Comparison of ENCODE assay signal across 17 cellular contexts in genomic region chr2:53991948-53992347, GRCh38. TPM values are rescaled to one million over a fixed set of nuclear protein-coding genes. Genes with fewer than 3 reads are reported as not detected.
DNase-seq lines count a peak whose midpoint lies in the region; ATAC-seq and TF ChIP-seq lines count a peak whose summit lies in the region.
"Had no signal": no experiment of that assay in that cellular context is flagged by ENCODE, and none has a peak within 500 bp of the region (broad histone marks: within the 10 kb centered on the region; RNA-seq: fewer than 3 reads in every experiment).

No MANE protein-coding gene starts in this region.

- H3K9me2 ChIP-seq in hepatocyte (replicated peaks; ENCODE audit: insufficient read depth), result no peaks in the 10 kb centered on the region

- TF ChIP-seq CTCF in natural killer cell (IDR thresholded peaks at IDR 0.05) (no peak), hepatocyte (IDR thresholded peaks at IDR 0.05; ENCODE audit: poor library complexity) (no peak)

- no peak for DNase-seq in activated CD4-positive, alpha-beta T cell treated with anti-CD3 and anti-CD28 coated beads for 36 hours
- no peak for DNase-seq in activated CD4-positive, alpha-beta T cell treated with anti-CD3 and anti-CD28 coated beads for 48 hours
- no peak for DNase-seq in CD4-positive, CD25-positive, alpha-beta regulatory T cell
- DNase-seq in activated T-helper 1 cell treated with anti-CD3 and anti-CD28 coated beads, Interleukin-12 subunit alpha, Interleukin-12 subunit beta, Interleukin-2, Interleukin-4 antibody, amounts not matched to agents 30 ng/mL and 10 ng/mL and 1 ng/mL, durations not matched to agents 14 hours and 24 hours and 36 hours (ENCODE audit: low spot score), result no peak
- DNase-seq in natural killer cell (no peak), hepatocyte (ENCODE audit: low spot score) (no peak), NCI-H2081 (lab: John Stamatoyannopoulos, UW) (no peak)
- DNase-seq in activated CD4-positive, CD25-positive, alpha-beta regulatory T cell (lab: John Stamatoyannopoulos, UW), result no peak
- DNase-seq: 8988T, BE2C, DMS79, NCI-H1417 treated with DMSO at 0.1 percent for 48 hours, NCI-H187 treated with DMSO at 0.1 percent for 48 hours, NCI-H226, NCI-H524, NCI-H82, SHP77 had no signal

- H3K9me3 Mint-ChIP-seq in activated CD4-positive, alpha-beta T cell treated with anti-CD3 and anti-CD28 coated beads for 36 hours (ENCODE audit: low read depth), result no peaks in the 10 kb centered on the region
- no peaks in the 10 kb centered on the region for H3K9me3 Mint-ChIP-seq in CD4-positive, CD25-positive, alpha-beta regulatory T cell
- peaks cover 5% of the 10 kb centered on the region for H3K9me3 Mint-ChIP-seq in activated T-helper 1 cell treated with anti-CD3 and anti-CD28 coated beads, Interleukin-12 subunit alpha, Interleukin-12 subunit beta, Interleukin-2, Interleukin-4 antibody, amounts not matched to agents 30 ng/mL and 10 ng/mL and 1 ng/mL, durations not matched to agents 14 hours and 24 hours and 36 hours
- no peaks in the 10 kb centered on the region for H3K9me3 Mint-ChIP-seq in natural killer cell

- CTCF ChIA-PET in activated CD4-positive, alpha-beta T cell treated with anti-CD3 and anti-CD28 coated beads for 36 hours (lab: Charles Lee), result no interaction called here

- peak overlapping the region; percentile 20 for H3K27ac Mint-ChIP-seq in activated CD4-positive, alpha-beta T cell treated with anti-CD3 and anti-CD28 coated beads for 36 hours
- H3K27ac Mint-ChIP-seq in CD4-positive, CD25-positive, alpha-beta regulatory T cell, result peak overlapping the region in 2 of 3 donors; percentile 86 to 97
- H3K27ac Mint-ChIP-seq in activated T-helper 1 cell treated with anti-CD3 and anti-CD28 coated beads, Interleukin-12 subunit alpha, Interleukin-12 subunit beta, Interleukin-2, Interleukin-4 antibody, amounts not matched to agents 30 ng/mL and 10 ng/mL and 1 ng/mL, durations not matched to agents 14 hours and 24 hours and 36 hours, result peak overlapping the region; percentile 67
- H3K27ac Mint-ChIP-seq in natural killer cell, result peak overlapping the region in 1 of 2 donors; percentile 96

- no peak overlapping the region for H3K4me3 Mint-ChIP-seq in activated CD4-positive, alpha-beta T cell treated with anti-CD3 and anti-CD28 coated beads for 36 hours
- H3K4me3 Mint-ChIP-seq in CD4-positive, CD25-positive, alpha-beta regulatory T cell, result peak overlapping the region in 2 of 4 donors; percentile 30 to 36
- H3K4me3 Mint-ChIP-seq in activated T-helper 1 cell treated with anti-CD3 and anti-CD28 coated beads, Interleukin-12 subunit alpha, Interleukin-12 subunit beta, Interleukin-2, Interleukin-4 antibody, amounts not matched to agents 30 ng/mL and 10 ng/mL and 1 ng/mL, durations not matched to agents 14 hours and 24 hours and 36 hours, result no peak overlapping the region
- peak overlapping the region; percentile 86 for H3K4me3 Mint-ChIP-seq in natural killer cell

- H3K4me2 ChIP-seq in hepatocyte, result no peak overlapping the region

- H4K20me1 ChIP-seq in hepatocyte (ENCODE audit: insufficient read depth, poor library complexity, severe bottlenecking), result peaks cover 4% of the 10 kb centered on the region

- H3K4me3 ChIP-seq in CD4-positive, CD25-positive, alpha-beta regulatory T cell (ENCODE audit: low read depth, low read length), result no peak overlapping the region
- H3K4me3 ChIP-seq in hepatocyte, result no peak overlapping the region

- peaks cover 34% of the 10 kb centered on the region for H3K4me1 Mint-ChIP-seq in activated CD4-positive, alpha-beta T cell treated with anti-CD3 and anti-CD28 coated beads for 36 hours
- H3K4me1 Mint-ChIP-seq in CD4-positive, CD25-positive, alpha-beta regulatory T cell, result peaks cover 7 to 53% (median 35%) of the 10 kb centered on the region in 4 donors
- peaks cover 24% of the 10 kb centered on the region for H3K4me1 Mint-ChIP-seq in activated T-helper 1 cell treated with anti-CD3 and anti-CD28 coated beads, Interleukin-12 subunit alpha, Interleukin-12 subunit beta, Interleukin-2, Interleukin-4 antibody, amounts not matched to agents 30 ng/mL and 10 ng/mL and 1 ng/mL, durations not matched to agents 14 hours and 24 hours and 36 hours (ENCODE audit: low read depth)
- H3K4me1 Mint-ChIP-seq in natural killer cell, result peaks cover 36 to 42% of the 10 kb centered on the region in 2 donors

- H3K79me2 ChIP-seq in hepatocyte, result peaks cover 4% of the 10 kb centered on the region

- H3K36me3 Mint-ChIP-seq in activated CD4-positive, alpha-beta T cell treated with anti-CD3 and anti-CD28 coated beads for 36 hours (ENCODE audit: low read depth), result no peaks in the 10 kb centered on the region
- no peaks in the 10 kb centered on the region for H3K36me3 Mint-ChIP-seq in CD4-positive, CD25-positive, alpha-beta regulatory T cell
- peaks cover 5% of the 10 kb centered on the region for H3K36me3 Mint-ChIP-seq in activated T-helper 1 cell treated with anti-CD3 and anti-CD28 coated beads, Interleukin-12 subunit alpha, Interleukin-12 subunit beta, Interleukin-2, Interleukin-4 antibody, amounts not matched to agents 30 ng/mL and 10 ng/mL and 1 ng/mL, durations not matched to agents 14 hours and 24 hours and 36 hours (ENCODE audit: low read depth)
- no peaks in the 10 kb centered on the region for H3K36me3 Mint-ChIP-seq in natural killer cell

- H3K27ac ChIP-seq in CD4-positive, CD25-positive, alpha-beta regulatory T cell (ENCODE audit: insufficient read depth, low read length, poor library complexity, severe bottlenecking), result no peak overlapping the region
- H3K27ac ChIP-seq in hepatocyte, result no peak overlapping the region

- no peaks in the 10 kb centered on the region for H3K27me3 Mint-ChIP-seq in activated CD4-positive, alpha-beta T cell treated with anti-CD3 and anti-CD28 coated beads for 36 hours
- no peaks in the 10 kb centered on the region for H3K27me3 Mint-ChIP-seq in CD4-positive, CD25-positive, alpha-beta regulatory T cell
- no peaks in the 10 kb centered on the region for H3K27me3 Mint-ChIP-seq in activated T-helper 1 cell treated with anti-CD3 and anti-CD28 coated beads, Interleukin-12 subunit alpha, Interleukin-12 subunit beta, Interleukin-2, Interleukin-4 antibody, amounts not matched to agents 30 ng/mL and 10 ng/mL and 1 ng/mL, durations not matched to agents 14 hours and 24 hours and 36 hours (ENCODE audit: insufficient read depth)
- no peaks in the 10 kb centered on the region for H3K27me3 Mint-ChIP-seq in natural killer cell (ENCODE audit: low read depth in 2 of 2)

- POLR2A ChIA-PET in activated CD4-positive, alpha-beta T cell treated with anti-CD3 and anti-CD28 coated beads for 36 hours (lab: Charles Lee), result no interaction called here

- no peak overlapping the region for H2AFZ ChIP-seq in hepatocyte

- peaks cover 31% of the 10 kb centered on the region for H3K4me1 ChIP-seq in CD4-positive, CD25-positive, alpha-beta regulatory T cell (ENCODE audit: control insufficient read depth, insufficient read depth, low read length, poor library complexity, severe bottlenecking)
- H3K4me1 ChIP-seq in hepatocyte (ENCODE audit: insufficient read depth), result peaks cover 10% of the 10 kb centered on the region
- H3K4me1 ChIP-seq: BE2C had no signal

- no peaks in the 10 kb centered on the region for H3K9me3 ChIP-seq in CD4-positive, CD25-positive, alpha-beta regulatory T cell (ENCODE audit: control insufficient read depth in 2 of 2, low read length in 2 of 2)
- no peaks in the 10 kb centered on the region for H3K9me3 ChIP-seq in hepatocyte (ENCODE audit: low read depth)
- H3K9me3 ChIP-seq: BE2C had no signal

- H3K27me3 ChIP-seq in CD4-positive, CD25-positive, alpha-beta regulatory T cell (ENCODE audit: control insufficient read depth, insufficient read depth, low read length), result no peaks in the 10 kb centered on the region
- no peaks in the 10 kb centered on the region for H3K27me3 ChIP-seq in hepatocyte
- H3K27me3 ChIP-seq: BE2C had no signal

- ATAC-seq in activated CD4-positive, alpha-beta T cell treated with anti-CD3 and anti-CD28 coated beads for 36 hours, result no peak
- ATAC-seq in CD4-positive, CD25-positive, alpha-beta regulatory T cell (ENCODE audit: low read depth in 2 of 2), result no peak
- ATAC-seq in natural killer cell, result no peak

- no peaks in the 10 kb centered on the region for H3K36me3 ChIP-seq in CD4-positive, CD25-positive, alpha-beta regulatory T cell (ENCODE audit: control insufficient read depth, insufficient read depth, low read length)
- no peaks in the 10 kb centered on the region for H3K36me3 ChIP-seq in hepatocyte (replicated peaks; ENCODE audit: insufficient read depth, low read depth)
- H3K36me3 ChIP-seq: BE2C had no signal

- intact Hi-C loops in activated CD4-positive, alpha-beta T cell treated with anti-CD3 and anti-CD28 coated beads for 36 hours (cut with DNase I, micrococcal nuclease), result no loop called here
- intact Hi-C loops in activated T-helper 1 cell treated with anti-CD3 and anti-CD28 coated beads, Interleukin-12 subunit alpha, Interleukin-12 subunit beta, Interleukin-2, Interleukin-4 antibody, amounts not matched to agents 30 ng/mL and 10 ng/mL and 1 ng/mL, durations not matched to agents 14 hours and 24 hours and 36 hours (cut with micrococcal nuclease), result no loop called here
- intact Hi-C loops in natural killer cell (cut with micrococcal nuclease), result no loop called here

RNA-seq across cellular contexts. Expression of gene PSME4, which starts 21.2 kb away (rescaled TPM):
- total RNA-seq in activated CD4-positive, alpha-beta T cell treated with anti-CD3 and anti-CD28 coated beads for 36 hours, result 10 to 100 TPM; 37.8 to 44.3 TPM
- total RNA-seq in CD4-positive, CD25-positive, alpha-beta regulatory T cell, result 114 TPM
- 1 to 10 TPM; 5.8 to 8.2 (median 6.4) TPM for polyA plus RNA-seq in CD4-positive, CD25-positive, alpha-beta regulatory T cell
- total RNA-seq in activated T-helper 1 cell treated with anti-CD3 and anti-CD28 coated beads, Interleukin-12 subunit alpha, Interleukin-12 subunit beta, Interleukin-2, Interleukin-4 antibody, amounts not matched to agents 30 ng/mL and 10 ng/mL and 1 ng/mL, durations not matched to agents 14 hours and 24 hours and 36 hours, result 59.3 and 59.7 TPM in 2 replicates
- total RNA-seq in natural killer cell (100 to 1,000 TPM; 140 to 149 (median 141) TPM), hepatocyte (35.1 and 53.1 TPM in 2 replicates)
- 12.1 and 12.7 TPM in 2 replicates for polyA plus RNA-seq in hepatocyte
